In genomic region chr16:67155305-67156145, GRCh38 we compare ENCODE assay signal across 8 cellular contexts.
DNase-seq lines count a peak whose midpoint lies in the region; ATAC-seq lines count a peak whose summit lies in the region.

No MANE protein-coding gene starts in this region.

- H3K9me3 Mint-ChIP-seq in central memory CD8-positive, alpha-beta T cell = no peaks in the 10 kb centered on the region

- peak; percentile 24 for ATAC-seq in central memory CD8-positive, alpha-beta T cell (replicated peaks; ENCODE audit: extremely low read depth, poor library complexity, severe bottlenecking)
- ATAC-seq in GM19324 (IDR thresholded peaks at IDR 0.05; ENCODE audit: low FRiP score, unreplicated experiment) = no peak

- peak; percentile 19 for DNase-seq in SIG-M5 treated with dmso at 0.1 percent for 504 hours (lab: John Stamatoyannopoulos, UW; ENCODE audit: unreplicated experiment)
- no peak for DNase-seq in SIG-M5 (lab: John Stamatoyannopoulos, UW)
- peak; percentile 71 for DNase-seq in NCI-H2196 (lab: John Stamatoyannopoulos, UW; ENCODE audit: unreplicated experiment)
- DNase-seq in activated CD4-positive, CD25-positive, alpha-beta regulatory T cell treated with anti-CD3 and anti-CD28 coated beads, Interleukin-2, amount 50 U/mL, for 72 hours = peak; percentile 88
- peak; percentile 61 to 74 for DNase-seq in central memory CD8-positive, alpha-beta T cell (ENCODE audit: low spot score in 2 of 2)
- peak; percentile 47 for DNase-seq in kidney glomerular epithelial cell (lab: John Stamatoyannopoulos, UW)
- peak; percentile 85 to 86 for DNase-seq in stimulated activated CD4-positive, alpha-beta T cell treated with anti-CD3 and anti-CD28 coated beads, Interleukin-2, amount 100 ng/mL, for 24 hours

- H3K27ac Mint-ChIP-seq in central memory CD8-positive, alpha-beta T cell (ENCODE audit: low read depth) = peak overlapping the region; percentile 90

- H3K4me1 Mint-ChIP-seq in central memory CD8-positive, alpha-beta T cell = peaks cover 61% of the 10 kb centered on the region

- peak overlapping the region; percentile 83 for H3K4me3 Mint-ChIP-seq in central memory CD8-positive, alpha-beta T cell

- H3K36me3 Mint-ChIP-seq in central memory CD8-positive, alpha-beta T cell (ENCODE audit: insufficient read depth) = peaks cover 21% of the 10 kb centered on the region

- H3K27me3 Mint-ChIP-seq in central memory CD8-positive, alpha-beta T cell = no peaks in the 10 kb centered on the region
